ENCODE assay signal across 8 cellular contexts in genomic region chr3:48130321-48130881, GRCh38. TPM values are rescaled to one million over a fixed set of nuclear protein-coding genes. Genes with fewer than 3 reads are reported as not detected.
DNase-seq lines count a peak whose midpoint lies in the region; ATAC-seq and TF ChIP-seq lines count a peak whose summit lies in the region.

No MANE protein-coding gene starts in this region.

- TF ChIP-seq CTCF in BJ (IDR thresholded peaks at IDR 0.05; ENCODE audit: insufficient read depth, low read depth, low read length) (no peak), right atrium auricular region (IDR thresholded peaks at IDR 0.05) (no peak), progenitor cell of endocrine pancreas (IDR thresholded peaks at IDR 0.05; ENCODE audit: unreplicated experiment) (no peak)

- no peak overlapping the region for H3K4me3 Mint-ChIP-seq in progenitor cell of endocrine pancreas (ENCODE audit: low read depth)

- no peaks in the 10 kb centered on the region for H3K27me3 Mint-ChIP-seq in progenitor cell of endocrine pancreas

- no peaks in the 10 kb centered on the region for H3K9me3 Mint-ChIP-seq in progenitor cell of endocrine pancreas (ENCODE audit: low read depth)

- CTCF ChIA-PET in BJ (lab: Yijun Ruan, JAX) = interaction anchor here (0.6 to 1.7 kb wide), 5 partner anchors 9 to 294 kb away, joined by 3 to 5 read pairs (median 5); no protein-coding TSS in a partner anchor

- peak; percentile 70 for DNase-seq in BJ (ENCODE audit: low read depth)
- peak in 43 of 56 donors; percentile 2 to 82 (median 31) for DNase-seq in amygdala (lab: John Stamatoyannopoulos, UW)
- peak; percentile 89 for DNase-seq in right atrium auricular region (ENCODE audit: low spot score)
- DNase-seq in progenitor cell of endocrine pancreas (ENCODE audit: low spot score, unreplicated experiment) = no peak
- DNase-seq in NOMO-1 treated with dmso at 0.1 percent for 144 hours (lab: John Stamatoyannopoulos, UW; ENCODE audit: unreplicated experiment) = no peak
- DNase-seq in NCI-H526 (lab: John Stamatoyannopoulos, UW) = no peak
- no peak for DNase-seq in NCI-H2081 treated with DMSO at 0.1 percent for 48 hours (lab: John Stamatoyannopoulos, UW)

- H3K4me3 ChIP-seq in BJ (ENCODE audit: low read depth, low read length) (no peak overlapping the region), right atrium auricular region (no peak overlapping the region)

- peak overlapping the region; percentile 78 to 82 for H3K27ac ChIP-seq in right atrium auricular region

- no peaks in the 10 kb centered on the region for H3K9me3 ChIP-seq in right atrium auricular region

- H3K36me3 Mint-ChIP-seq in progenitor cell of endocrine pancreas (ENCODE audit: insufficient read depth) = no peaks in the 10 kb centered on the region

- peak overlapping the region; percentile 56 for H3K27ac Mint-ChIP-seq in progenitor cell of endocrine pancreas

- POLR2A ChIA-PET in BJ (lab: Charles Lee) = interaction anchor here (0.5 kb wide), 1 partner anchor 138 kb away, joined by 5 read pairs; no protein-coding TSS in a partner anchor

- peaks cover 1% of the 10 kb centered on the region for H3K4me1 Mint-ChIP-seq in progenitor cell of endocrine pancreas (ENCODE audit: low read depth)

- H3K27me3 ChIP-seq in BJ (ENCODE audit: control insufficient read depth, insufficient read depth, low read length) = no peaks in the 10 kb centered on the region
- H3K27me3 ChIP-seq in right atrium auricular region = no peaks in the 10 kb centered on the region

- no peak for ATAC-seq in GM18517 (IDR thresholded peaks at IDR 0.05; ENCODE audit: unreplicated experiment)

- no peaks in the 10 kb centered on the region for H3K36me3 ChIP-seq in BJ (ENCODE audit: control insufficient read depth, insufficient read depth, low read length)
- H3K36me3 ChIP-seq in right atrium auricular region = no peaks in the 10 kb centered on the region

- peaks cover 0 to 19% of the 10 kb centered on the region in 2 donors for H3K4me1 ChIP-seq in right atrium auricular region

RNA-seq across cellular contexts. Expression of gene CDC25A, which starts 57.8 kb away (rescaled TPM):
- polyA plus RNA-seq in BJ (2011; rRNA removed) = 1.9 and 2.7 TPM in 2 replicates
- 3.4 and 3.6 TPM in 2 replicates for polyA minus RNA-seq in BJ (2011; rRNA and poly(A)+ RNA removed)
- total RNA-seq in right atrium auricular region (under 1 TPM; 0.24 to 0.74 TPM), progenitor cell of endocrine pancreas (20.5 and 24.5 TPM in 2 replicates)

Comparison
In these comparisons a context has a peak if more than half of its experiments do, and no peak if none do; other contexts are left out.
1. DNase-seq: peak in BJ (single experiment), amygdala (43 of 56) and right atrium auricular region (single experiment); none in progenitor cell of endocrine pancreas (single experiment), NOMO-1 treated with dmso at 0.1 percent for 144 hours (single experiment), NCI-H526 (0 of 2) and NCI-H2081 treated with DMSO at 0.1 percent for 48 hours (single experiment).
2. RNA of gene CDC25A, which starts 57.8 kb away (total RNA-seq): 20.5 to 24.5 TPM in progenitor cell of endocrine pancreas; 0.24 to 0.74 TPM in right atrium auricular region; every median in the first group is over 10 times any median in the second.